In genomic region chr18:76390452-76391035, GRCh38 we compare ENCODE assay signal across 17 cellular contexts.
A peak's percentile ranks its signal among the peaks of the same experiment; 100 is the strongest.
DNase-seq lines count a peak whose midpoint lies in the region; ATAC-seq and TF ChIP-seq lines count a peak whose summit lies in the region.
"Had no signal": no experiment of that assay in that cellular context is flagged by ENCODE, and none has a peak within 500 bp of the region (broad histone marks: within the 10 kb centered on the region; RNA-seq: fewer than 3 reads in every experiment).

No MANE protein-coding gene starts in this region.

- POLR2A ChIA-PET in CD4-positive, alpha-beta memory T cell (lab: Charles Lee; ENCODE audit: partially characterized antibody), result no interaction called here

- peaks cover 67% of the 10 kb centered on the region for H3K4me1 Mint-ChIP-seq in CD14-positive monocyte
- H3K4me1 Mint-ChIP-seq in activated T-helper 17 cell treated with anti-CD3 and anti-CD28 coated beads, Interleukin-2, amount 50 U/mL, for 72 hours, result peaks cover 41% of the 10 kb centered on the region
- H3K4me1 Mint-ChIP-seq in CD4-positive, alpha-beta memory T cell, result peaks cover 13 to 29% (median 22%) of the 10 kb centered on the region in 4 donors

- peaks cover 0 to 73% (median 34%) of the 10 kb centered on the region in 6 donors for H3K4me1 ChIP-seq in spleen
- H3K4me1 ChIP-seq in CD4-positive, alpha-beta memory T cell (ENCODE audit: insufficient read depth, low read length), result peaks cover 18% of the 10 kb centered on the region
- H3K4me1 ChIP-seq: Caco-2, prostate gland had no signal

- no peaks in the 10 kb centered on the region for H3K27me3 ChIP-seq in spleen (replicated peaks in 1 of 7)
- H3K27me3 ChIP-seq in CD4-positive, alpha-beta memory T cell (ENCODE audit: insufficient read depth, low read length), result no peaks in the 10 kb centered on the region
- H3K27me3 ChIP-seq: upper lobe of left lung had no signal

- no peaks in the 10 kb centered on the region for H3K27me3 Mint-ChIP-seq in CD14-positive monocyte (ENCODE audit: low read depth in 3 of 3)
- H3K27me3 Mint-ChIP-seq in activated T-helper 17 cell treated with anti-CD3 and anti-CD28 coated beads, Interleukin-2, amount 50 U/mL, for 72 hours, result no peaks in the 10 kb centered on the region
- H3K27me3 Mint-ChIP-seq in CD4-positive, alpha-beta memory T cell, result no peaks in the 10 kb centered on the region
- H3K27me3 Mint-ChIP-seq: activated naive CD8-positive, alpha-beta T cell had no signal

- H3K9me3 Mint-ChIP-seq in CD14-positive monocyte, result peaks cover 0 to 5% (median 0%) of the 10 kb centered on the region in 7 donors
- H3K9me3 Mint-ChIP-seq in activated T-helper 17 cell treated with anti-CD3 and anti-CD28 coated beads, Interleukin-2, amount 50 U/mL, for 72 hours, result no peaks in the 10 kb centered on the region
- H3K9me3 Mint-ChIP-seq in CD4-positive, alpha-beta memory T cell, result no peaks in the 10 kb centered on the region

- H3K36me3 ChIP-seq in spleen, result peaks cover 0 to 12% (median 0%) of the 10 kb centered on the region in 6 donors
- H3K36me3 ChIP-seq in CD4-positive, alpha-beta memory T cell (ENCODE audit: insufficient read depth, low read length), result no peaks in the 10 kb centered on the region
- H3K36me3 ChIP-seq: prostate gland, upper lobe of left lung had no signal

- CTCF ChIA-PET in CD4-positive, alpha-beta memory T cell (lab: Charles Lee; ENCODE audit: partially characterized antibody), result interaction anchor here (0.6 to 6.0 kb wide), 2 partner anchors 8 to 319 kb away, joined by 3 to 31 read pairs; no protein-coding TSS in a partner anchor

- peak overlapping the region; percentile 33 to 89 (median 67) for H3K27ac Mint-ChIP-seq in CD14-positive monocyte
- H3K27ac Mint-ChIP-seq in activated T-helper 17 cell treated with anti-CD3 and anti-CD28 coated beads, Interleukin-2, amount 50 U/mL, for 72 hours, result peak overlapping the region; percentile 43
- H3K27ac Mint-ChIP-seq in CD4-positive, alpha-beta memory T cell, result no peak overlapping the region
- H3K27ac Mint-ChIP-seq: activated naive CD8-positive, alpha-beta T cell had no signal

- no peak for TF ChIP-seq POLR2A in spleen (IDR thresholded peaks at IDR 0.05)

- intact Hi-C loops in CD14-positive monocyte (cut with micrococcal nuclease), result no loop called here
- intact Hi-C loops in spleen (cut with DNase I; ENCODE audit: low total_unique reads), result no loop called here
- intact Hi-C loops in CD4-positive, alpha-beta memory T cell (cut with micrococcal nuclease), result no loop called here

- no peak overlapping the region for H3K4me3 ChIP-seq in spleen
- H3K4me3 ChIP-seq in CD4-positive, alpha-beta memory T cell (ENCODE audit: low read length in 2 of 2), result no peak overlapping the region
- H3K4me3 ChIP-seq: prostate gland, upper lobe of left lung had no signal

- DNase-seq in CD14-positive monocyte (ENCODE audit: low spot score) (no peak), midbrain (lab: John Stamatoyannopoulos, UW) (peak; percentile 21), spleen (peak; percentile 68), NCI-H510A treated with DMSO at 0.1 percent for 48 hours (lab: John Stamatoyannopoulos, UW) (no peak)
- DNase-seq in activated T-cell treated with anti-CD3 and anti-CD28 coated beads, Interleukin-2, amount 50 U/mL, for 48 hours, result no peak
- no peak for DNase-seq in CD4-positive, alpha-beta memory T cell
- DNase-seq: activated CD4-positive, alpha-beta T cell treated with anti-CD3 and anti-CD28 coated beads, Interleukin-2, amount 50 U/mL, for 4 hours; activated T-cell treated with anti-CD3 and anti-CD28 coated beads, Interleukin-2, amount 50 U/mL, for 1 hour; Caco-2; NCI-H187 treated with DMSO at 0.1 percent for 48 hours; SHP77; stimulated activated naive CD4-positive, alpha-beta T cell had no signal

- no peak overlapping the region for H3K4me3 Mint-ChIP-seq in CD14-positive monocyte
- H3K4me3 Mint-ChIP-seq in activated T-helper 17 cell treated with anti-CD3 and anti-CD28 coated beads, Interleukin-2, amount 50 U/mL, for 72 hours, result no peak overlapping the region
- H3K4me3 Mint-ChIP-seq in CD4-positive, alpha-beta memory T cell, result no peak overlapping the region
- H3K4me3 Mint-ChIP-seq: activated naive CD8-positive, alpha-beta T cell had no signal

- TF ChIP-seq CTCF in CD14-positive monocyte (IDR thresholded peaks at IDR 0.05) (no peak), spleen (IDR thresholded peaks at IDR 0.05 in 8 of 11, conservative IDR thresholded peaks at IDR 0.05 in 3 of 11) (no peak)

- 75 to 85% (median 79%) methylated on average over 17 of the region's 17 CpGs for WGBS in spleen, 5 donors

- no peak overlapping the region for H3K27ac ChIP-seq in spleen
- no peak overlapping the region for H3K27ac ChIP-seq in CD4-positive, alpha-beta memory T cell (ENCODE audit: low read depth, low read length)
- H3K27ac ChIP-seq: prostate gland, VCaP had no signal

- peaks cover 0 to 8% (median 0%) of the 10 kb centered on the region in 8 donors for H3K9me3 ChIP-seq in spleen
- H3K9me3 ChIP-seq in CD4-positive, alpha-beta memory T cell (ENCODE audit: control insufficient read depth in 1 of 2, low read length in 2 of 2), result no peaks in the 10 kb centered on the region
- H3K9me3 ChIP-seq: Caco-2, prostate gland, upper lobe of left lung had no signal

- no peak for ATAC-seq in activated T-helper 17 cell treated with anti-CD3 and anti-CD28 coated beads, Interleukin-2, amount 50 U/mL, for 72 hours (replicated peaks)

- H3K36me3 Mint-ChIP-seq in CD14-positive monocyte, result peaks cover 24 to 36% of the 10 kb centered on the region in 2 donors
- H3K36me3 Mint-ChIP-seq in activated T-helper 17 cell treated with anti-CD3 and anti-CD28 coated beads, Interleukin-2, amount 50 U/mL, for 72 hours (ENCODE audit: low read depth), result no peaks in the 10 kb centered on the region
- H3K36me3 Mint-ChIP-seq in CD4-positive, alpha-beta memory T cell, result no peaks in the 10 kb centered on the region

Comparison
In these comparisons a context has a peak if more than half of its experiments do, and no peak if none do; other contexts are left out.
1. DNase-seq: peak in midbrain (single experiment) and spleen (single experiment); none in CD14-positive monocyte (single experiment), NCI-H510A treated with DMSO at 0.1 percent for 48 hours (single experiment), activated T-cell treated with anti-CD3 and anti-CD28 coated beads, Interleukin-2, amount 50 U/mL, for 48 hours (0 of 2) and CD4-positive, alpha-beta memory T cell (0 of 5).
2. H3K27ac Mint-ChIP-seq: peak in CD14-positive monocyte (7 of 7) and activated T-helper 17 cell treated with anti-CD3 and anti-CD28 coated beads, Interleukin-2, amount 50 U/mL, for 72 hours (single experiment); none in CD4-positive, alpha-beta memory T cell (0 of 7).